Comparison of ENCODE assay signal across 8 cellular contexts in genomic region chr12:49342914-49343731, GRCh38. TPM values are rescaled to one million over a fixed set of nuclear protein-coding genes. Genes with fewer than 3 reads are reported as not detected.
DNase-seq lines count a peak whose midpoint lies in the region; ATAC-seq and TF ChIP-seq lines count a peak whose summit lies in the region.

No MANE protein-coding gene starts in this region.

- H2AFZ ChIP-seq in PC-3 (ENCODE audit: low read length) = peak overlapping the region; percentile 82

- POLR2A ChIA-PET in GM10248 (lab: Yijun Ruan, JAX) = interaction anchor here (1.0 to 1.5 kb wide), 2 partner anchors 11 to 20 kb away, joined by 3 to 5 read pairs; partner anchors contain the start of gene TROAP
- POLR2A ChIA-PET in PC-3 (lab: Charles Lee; ENCODE audit: unreplicated experiment) = no interaction called here

- H3K36me3 ChIP-seq in PC-3 (ENCODE audit: low read depth, low read length) (no peaks in the 10 kb centered on the region), neutrophil (no peaks in the 10 kb centered on the region)

- intact Hi-C loops in PC-3 (cut with micrococcal nuclease) (no loop called here), dorsolateral prefrontal cortex (cut with DNase I) (loop anchor here (5.0 to 10.0 kb wide), 2 partner anchors 56 to 242 kb away; no protein-coding TSS in a partner anchor)

- H3F3A ChIP-seq in PC-3 (ENCODE audit: low read length, unreplicated experiment) = no peaks in the 10 kb centered on the region

- ATAC-seq in PC-3 = no peak
- ATAC-seq in GM21786 (IDR thresholded peaks at IDR 0.05; ENCODE audit: unreplicated experiment) = no peak
- no peak for ATAC-seq in HG02852 (IDR thresholded peaks at IDR 0.05; ENCODE audit: unreplicated experiment)

- DNase-seq in GM10248 (ENCODE audit: extremely low spot score) = no peak
- no peak for DNase-seq in PC-3
- peak in 2 of 10 donors; percentile 5 to 42 for DNase-seq in dorsolateral prefrontal cortex
- DNase-seq in NCI-H774 (lab: John Stamatoyannopoulos, UW) = no peak
- no peak for DNase-seq in effector CD4-positive, alpha-beta T cell

- H4K20me1 ChIP-seq in PC-3 (ENCODE audit: low read length) = no peaks in the 10 kb centered on the region

- CTCF ChIA-PET in GM10248 (lab: Yijun Ruan, JAX) (interaction anchor here (0.7 to 4.0 kb wide), 36 partner anchors 9 to 435 kb away, joined by 3 to 174 read pairs (median 4); partner anchors contain the start of genes PRPH, SPATS2, TMBIM6 and TROAP), PC-3 (lab: Charles Lee) (interaction anchor here (0.5 to 2.0 kb wide), 7 partner anchors 11 to 61 kb away, joined by 3 to 6 read pairs (median 3); partner anchors contain the start of genes SPATS2 and TROAP)

- H3K9me3 ChIP-seq in PC-3 (ENCODE audit: low read length) (no peaks in the 10 kb centered on the region), neutrophil (no peaks in the 10 kb centered on the region)

- peak overlapping the region; percentile 53 for H3K4me3 ChIP-seq in PC-3 (ENCODE audit: low read length)
- peak overlapping the region; percentile 29 to 73 (median 57) for H3K4me3 ChIP-seq in dorsolateral prefrontal cortex
- peak overlapping the region; percentile 48 to 61 for H3K4me3 ChIP-seq in neutrophil (ENCODE audit: low read depth in 1 of 2, low read length in 1 of 2)

- no TSS peak for BruUV-seq in PC-3 (replicated peaks; lab: Mats Ljungman, UMichigan)

- TF ChIP-seq CTCF in GM10248 (IDR thresholded peaks at IDR 0.05; ENCODE audit: control extremely low read depth, extremely low read depth, low read depth, missing control alignments) (peak; percentile 13), PC-3 (conservative IDR thresholded peaks at IDR 0.05; ENCODE audit: low read depth, low read length) (no peak), dorsolateral prefrontal cortex (IDR thresholded peaks at IDR 0.05 in 54 of 56, conservative IDR thresholded peaks at IDR 0.05 in 2 of 56; ENCODE audit: low read depth in 1 of 56, partially characterized antibody in 56 of 56) (no peak), neutrophil (IDR thresholded peaks at IDR 0.05) (no peak)

- H3K27ac ChIP-seq in PC-3 (ENCODE audit: low read length) (no peak overlapping the region), dorsolateral prefrontal cortex (peak overlapping the region in 6 of 59 donors; percentile 20 to 80 (median 29)), neutrophil (no peak overlapping the region)

- H3K27me3 ChIP-seq in PC-3 (ENCODE audit: low read length) (peaks cover 21% of the 10 kb centered on the region), dorsolateral prefrontal cortex (peaks cover 0 to 85% (median 40%) of the 10 kb centered on the region in 45 donors), neutrophil (peaks cover 100% of the 10 kb centered on the region)

- peaks cover 33% of the 10 kb centered on the region for H3K4me1 ChIP-seq in PC-3 (ENCODE audit: insufficient read depth, low read length)
- peaks cover 37 to 48% of the 10 kb centered on the region in 2 experiments for H3K4me1 ChIP-seq in neutrophil (ENCODE audit: control insufficient read depth in 1 of 2, insufficient read depth in 1 of 2, low read depth in 1 of 2, low read length in 1 of 2)

- H3K4me2 ChIP-seq in PC-3 (ENCODE audit: low read length) = peak overlapping the region; percentile 76

- H3K9me2 ChIP-seq in PC-3 (replicated peaks; ENCODE audit: low read length) = no peaks in the 10 kb centered on the region

- no peaks in the 10 kb centered on the region for H3K79me2 ChIP-seq in PC-3 (ENCODE audit: low read length)

- H3K9ac ChIP-seq in PC-3 (ENCODE audit: low read length) = no peak overlapping the region

RNA-seq across cellular contexts. Expression of gene DNAJC22, which starts 3.6 kb away (rescaled TPM):
- total RNA-seq in PC-3 (2014; rRNA removed) = 12.9 and 16.8 TPM in 2 replicates
- total RNA-seq in dorsolateral prefrontal cortex = 1 to 10 TPM in 115 of 120 experiments, under 1 TPM in 5; 0.49 to 8.3 (median 3.0) TPM

RNA-seq across cellular contexts. Expression of gene C1QL4, which starts 6.1 kb away (rescaled TPM):
- total RNA-seq in PC-3 (2014; rRNA removed) (5.3 and 6.9 TPM in 2 replicates), dorsolateral prefrontal cortex (1 to 10 TPM in 5 of 120 experiments, under 1 TPM in 64, not detected in 51; 0.19 to 1.4 (median 0.44) TPM)

RNA-seq across cellular contexts. Expression of gene TROAP, which starts 20.1 kb away (rescaled TPM):
- 99.2 and 103 TPM in 2 replicates for total RNA-seq in PC-3 (2014; rRNA removed)
- 1 to 10 TPM in 3 of 120 experiments, under 1 TPM in 15, not detected in 102; 0.17 to 1.9 (median 0.52) TPM for total RNA-seq in dorsolateral prefrontal cortex

RNA-seq across cellular contexts. Expression of gene SPATS2, which starts 24.1 kb away (rescaled TPM):
- 27.0 and 29.0 TPM in 2 replicates for total RNA-seq in PC-3 (2014; rRNA removed)
- 10 to 100 TPM; 19.1 to 67.2 (median 43.0) TPM for total RNA-seq in dorsolateral prefrontal cortex

RNA-seq across cellular contexts. Expression of gene PRPH, which starts 48.2 kb away (rescaled TPM):
- total RNA-seq in PC-3 (2014; rRNA removed) (0.15 TPM in 1 of 2 replicates, not detected in the other), dorsolateral prefrontal cortex (1 to 10 TPM in 40 of 120 experiments, under 1 TPM in 58, not detected in 22; 0.15 to 10.0 (median 0.84) TPM)

Comparison
In these comparisons a context has a peak if more than half of its experiments do, and no peak if none do; other contexts are left out.
1. RNA of gene TROAP, which starts 20.1 kb away (total RNA-seq): 99.2 to 103 TPM in PC-3; 0.17 to 1.9 TPM in dorsolateral prefrontal cortex; every median in the first group is over 10 times any median in the second.
2. Peak in every context shown above with its lines, with median percentiles within 50 percentile points of each other: H3K4me3 ChIP-seq.